ENCODE assay signal across 8 cellular contexts in genomic region chr16:56332464-56333079, GRCh38.
A peak's percentile ranks its signal among the peaks of the same experiment; 100 is the strongest.
DNase-seq lines count a peak whose midpoint lies in the region; ATAC-seq and TF ChIP-seq lines count a peak whose summit lies in the region.

No MANE protein-coding gene starts in this region.

- no peaks in the 10 kb centered on the region for H3K9me3 ChIP-seq in lung (ENCODE audit: control insufficient read depth in 2 of 2, insufficient read depth in 1 of 2, low read length in 1 of 2)

- H3K4me3 Mint-ChIP-seq in mesothelial cell of epicardium: no peak overlapping the region

- DNase-seq in Caki2 (ENCODE audit: low read depth) (peak; percentile 52), LNCaP clone FGC (ENCODE audit: low read depth) (peak; percentile 76), lung (ENCODE audit: low spot score) (peak; percentile 46), mesothelial cell of epicardium (ENCODE audit: low spot score in 2 of 2, unreplicated experiment in 2 of 2) (no peak), GF-D8 (lab: John Stamatoyannopoulos, UW) (no peak)
- DNase-seq in activated T-cell treated with anti-CD3 and anti-CD28 coated beads, Interleukin-2, amount 50 U/mL, for 1 hour: no peak

- no peaks in the 10 kb centered on the region for H3K4me1 ChIP-seq in lung (ENCODE audit: control insufficient read depth in 2 of 2, insufficient read depth in 2 of 2, low read length in 2 of 2)

- no peaks in the 10 kb centered on the region for H3K27me3 Mint-ChIP-seq in mesothelial cell of epicardium (ENCODE audit: low read depth)

- H3K36me3 Mint-ChIP-seq in mesothelial cell of epicardium: no peaks in the 10 kb centered on the region

- H3K27ac ChIP-seq in cingulate gyrus (ENCODE audit: low read depth, low read length) (peak overlapping the region; percentile 70), lung (ENCODE audit: low read depth in 1 of 2, low read length in 1 of 2) (no peak overlapping the region)

- TF ChIP-seq CTCF in LNCaP clone FGC (IDR thresholded peaks at IDR 0.05; ENCODE audit: control insufficient read depth, extremely low read depth, insufficient read depth) (peak; percentile 94), lung (IDR thresholded peaks at IDR 0.05; ENCODE audit: control extremely low read depth, extremely low read depth) (no peak), mesothelial cell of epicardium (IDR thresholded peaks at IDR 0.05; ENCODE audit: unreplicated experiment) (no peak)

- WGBS in lung, 2 donors: 60 to 79% methylated on average over 13 to 16 of the region's 16 CpGs

- no peaks in the 10 kb centered on the region for H3K36me3 ChIP-seq in lung (ENCODE audit: control insufficient read depth in 2 of 2, insufficient read depth in 2 of 2, low read length in 2 of 2)

- no peaks in the 10 kb centered on the region for H3K9me3 Mint-ChIP-seq in mesothelial cell of epicardium

- ATAC-seq in lung (ENCODE audit: insufficient read depth, low FRiP score) (no peak), GM18519 (IDR thresholded peaks at IDR 0.05; ENCODE audit: low FRiP score, unreplicated experiment) (no peak)

- no peaks in the 10 kb centered on the region for H3K27me3 ChIP-seq in lung (ENCODE audit: control insufficient read depth, insufficient read depth)

- H3K27ac Mint-ChIP-seq in mesothelial cell of epicardium: no peak overlapping the region

- in situ Hi-C loops in Caki2 (cut with HindIII; ENCODE audit: low pct_unique_long_range_greater_than_20kb, low sequenced_read_pairs): no loop called here

- H3K4me1 Mint-ChIP-seq in mesothelial cell of epicardium: peaks cover 17% of the 10 kb centered on the region

- H3K4me3 ChIP-seq in LNCaP clone FGC (ENCODE audit: low read depth, low read length) (no peak overlapping the region), lung (no peak overlapping the region)

Comparison
In these comparisons a context has a peak if more than half of its experiments do, and no peak if none do; other contexts are left out.
1. DNase-seq: peak in Caki2 (single experiment), LNCaP clone FGC (single experiment) and lung (single experiment); none in mesothelial cell of epicardium (0 of 2), GF-D8 (single experiment) and activated T-cell treated with anti-CD3 and anti-CD28 coated beads, Interleukin-2, amount 50 U/mL, for 1 hour (single experiment).